In the genomic region with DNA sequence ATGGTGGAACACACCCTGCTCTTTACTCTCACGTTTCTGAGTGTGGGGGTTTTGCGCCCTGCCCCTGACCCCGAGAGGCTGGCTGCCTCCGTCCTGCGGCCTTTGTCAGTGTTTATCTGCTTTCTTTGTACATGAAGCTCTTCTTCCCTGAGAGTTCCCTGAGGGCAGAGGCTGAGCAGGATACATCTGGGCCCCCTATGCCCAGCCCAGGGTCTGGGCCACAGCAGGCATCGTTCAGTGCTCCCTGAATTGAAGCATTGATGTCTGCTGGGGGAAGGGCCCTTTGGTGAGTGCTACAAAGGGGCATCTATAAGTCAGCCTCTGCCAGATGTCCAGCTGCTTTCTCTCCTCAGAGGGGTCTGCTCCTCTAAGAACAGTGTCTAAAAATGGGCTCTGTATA, we compare ENCODE assay signal across 1 cellular context.
TF ChIP-seq lines count a peak whose summit lies in the region.

No MANE protein-coding gene starts in this region.

TF ChIP-seq in SK-N-SH, 30 proteins besides CTCF, POLR2A, EP300 and RAD21 (continued from another document):
- TF ChIP-seq RCOR1 (IDR thresholded peaks at IDR 0.05; ENCODE audit: low read length) (peak; percentile 7; the same call in 1 of the 2 replicates), JUND (IDR thresholded peaks at IDR 0.05) (no peak), TAF1 (IDR thresholded peaks at IDR 0.05; ENCODE audit: borderline replicate concordance, low read depth, low read length) (no peak), RFX5 (IDR thresholded peaks at IDR 0.05; ENCODE audit: low read length) (no peak), POLR2AphosphoS5 (IDR thresholded peaks at IDR 0.05; ENCODE audit: low read depth, low read length) (no peak), MXI1 (IDR thresholded peaks at IDR 0.05; ENCODE audit: low read depth, low read length) (no peak), SMC3 (IDR thresholded peaks at IDR 0.05; ENCODE audit: low read depth, low read length) (no peak), MEF2A (IDR thresholded peaks at IDR 0.05; ENCODE audit: borderline replicate concordance, low read depth) (no peak), NRF1 (IDR thresholded peaks at IDR 0.05; ENCODE audit: low read depth, low read length) (no peak), GATA2 (CRISPR knock-in tag; IDR thresholded peaks at IDR 0.05) (no peak; the same call in 1 of the 2 replicates), FOSL2 (IDR thresholded peaks at IDR 0.05; ENCODE audit: borderline replicate concordance, low read depth) (no peak), GABPA (IDR thresholded peaks at IDR 0.05; ENCODE audit: low read depth) (no peak), FOXJ3 (CRISPR knock-in tag; IDR thresholded peaks at IDR 0.05) (0 out of 2 replicates have a peak, but pooled peaks have one; percentile 38), CHD2 (IDR thresholded peaks at IDR 0.05; ENCODE audit: low read length, partially characterized antibody) (peak; percentile 7)
TF ChIP-seq in SK-N-SH: peak in this region for 3.
